Comparison of ENCODE assay signal across 19 cellular contexts in genomic region chr17:42139093-42139492, GRCh38. TPM values are rescaled to one million over a fixed set of nuclear protein-coding genes. Genes with fewer than 3 reads are reported as not detected.
DNase-seq lines count a peak whose midpoint lies in the region; ATAC-seq and TF ChIP-seq lines count a peak whose summit lies in the region.
"Had no signal": no experiment of that assay in that cellular context is flagged by ENCODE, and none has a peak within 500 bp of the region (broad histone marks: within the 10 kb centered on the region; RNA-seq: fewer than 3 reads in every experiment).

No MANE protein-coding gene starts in this region.

- H3K9me3 Mint-ChIP-seq in naive thymus-derived CD4-positive, alpha-beta T cell: no peaks in the 10 kb centered on the region
- H3K9me3 Mint-ChIP-seq: CD4-positive, alpha-beta T cell; IgD-negative memory B cell had no signal

- H3K9ac ChIP-seq in stomach smooth muscle (ENCODE audit: low read length in 2 of 2): peak overlapping the region in 1 of 2 donors; percentile 36

- DNase-seq in left ventricle myocardium inferior (no peak), left ventricle myocardium superior (no peak), body of pancreas (no peak)
- no peak for DNase-seq in naive thymus-derived CD4-positive, alpha-beta T cell
- DNase-seq: AML-193; CD4-positive, alpha-beta T cell; DMS79; H7; NCI-H1417; NCI-H2029; NCI-H510A; NCI-H82; SJCRH30 had no signal

- peaks cover 3 to 18% (median 7%) of the 10 kb centered on the region in 5 donors for H3K36me3 Mint-ChIP-seq in naive thymus-derived CD4-positive, alpha-beta T cell
- H3K36me3 Mint-ChIP-seq: IgD-negative memory B cell had no signal

- TF ChIP-seq CTCF in left ventricle myocardium inferior (IDR thresholded peaks at IDR 0.05; ENCODE audit: borderline replicate concordance): no peak
- TF ChIP-seq CTCF in body of pancreas (IDR thresholded peaks at IDR 0.05): no peak

- no peak overlapping the region for H3K4me3 ChIP-seq in left ventricle myocardium inferior
- H3K4me3 ChIP-seq in body of pancreas: no peak overlapping the region
- H3K4me3 ChIP-seq in naive thymus-derived CD4-positive, alpha-beta T cell (ENCODE audit: low read length): no peak overlapping the region
- H3K4me3 ChIP-seq in stomach smooth muscle (ENCODE audit: low read length in 2 of 2): no peak overlapping the region
- H3K4me3 ChIP-seq: SJCRH30 had no signal

- H3K27me3 ChIP-seq in left ventricle myocardium inferior (ENCODE audit: low read depth): no peaks in the 10 kb centered on the region
- no peaks in the 10 kb centered on the region for H3K27me3 ChIP-seq in body of pancreas
- no peaks in the 10 kb centered on the region for H3K27me3 ChIP-seq in naive thymus-derived CD4-positive, alpha-beta T cell (ENCODE audit: control insufficient read depth in 2 of 2, insufficient read depth in 2 of 2, low read length in 2 of 2)
- H3K27me3 ChIP-seq in stomach smooth muscle (ENCODE audit: control insufficient read depth in 1 of 2, insufficient read depth in 2 of 2, low read length in 2 of 2): no peaks in the 10 kb centered on the region
- H3K27me3 ChIP-seq: SJCRH30 had no signal

- no peak overlapping the region for H3K4me3 Mint-ChIP-seq in naive thymus-derived CD4-positive, alpha-beta T cell
- H3K4me3 Mint-ChIP-seq: CD4-positive, alpha-beta T cell; IgD-negative memory B cell had no signal

- POLR2A ChIA-PET in naive thymus-derived CD4-positive, alpha-beta T cell (lab: Charles Lee): no interaction called here

- no peak for TF ChIP-seq POLR2A in body of pancreas (IDR thresholded peaks at IDR 0.05)

- H3K36me3 ChIP-seq in left ventricle myocardium inferior (no peaks in the 10 kb centered on the region), body of pancreas (replicated peaks in 1 of 2; ENCODE audit: insufficient read depth in 1 of 2, low read depth in 2 of 2) (no peaks in the 10 kb centered on the region), stomach smooth muscle (ENCODE audit: control insufficient read depth in 2 of 2, insufficient read depth in 2 of 2, low read length in 2 of 2) (peaks cover 5 to 9% of the 10 kb centered on the region in 2 donors)
- H3K36me3 ChIP-seq in naive thymus-derived CD4-positive, alpha-beta T cell (ENCODE audit: control insufficient read depth in 2 of 3, insufficient read depth in 3 of 3, low read length in 3 of 3): peaks cover 0 to 54% (median 3%) of the 10 kb centered on the region in 3 experiments

- H3K27ac ChIP-seq in left ventricle myocardium inferior (replicated peaks) (peak overlapping the region; percentile 67), body of pancreas (peak overlapping the region; percentile 21 to 48 (median 37)), stomach smooth muscle (ENCODE audit: low read length) (peak overlapping the region; percentile 37)
- H3K27ac ChIP-seq in naive thymus-derived CD4-positive, alpha-beta T cell (ENCODE audit: low read depth, low read length): no peak overlapping the region
- H3K27ac ChIP-seq: SJCRH30 had no signal

- intact Hi-C loops in left ventricle myocardium inferior (cut with micrococcal nuclease): no loop called here
- intact Hi-C loops in left ventricle myocardium superior (cut with micrococcal nuclease): no loop called here
- intact Hi-C loops in body of pancreas (cut with DNase I): no loop called here
- intact Hi-C loops in naive thymus-derived CD4-positive, alpha-beta T cell (cut with micrococcal nuclease): no loop called here

- 39 to 83% methylated on average over 1 to 5 of the region's 6 CpGs for WGBS in body of pancreas, 2 donors

- no peak for ATAC-seq in left ventricle myocardium superior
- ATAC-seq in body of pancreas: no peak
- peak; percentile 7 for ATAC-seq in naive thymus-derived CD4-positive, alpha-beta T cell
- ATAC-seq in HG03097 (IDR thresholded peaks at IDR 0.05; ENCODE audit: low FRiP score, unreplicated experiment): no peak
- no peak for ATAC-seq in HG02970 (IDR thresholded peaks at IDR 0.05; ENCODE audit: low FRiP score, unreplicated experiment)
- no peak for ATAC-seq in GM21447 (IDR thresholded peaks at IDR 0.05; ENCODE audit: unreplicated experiment)

- peaks cover 35 to 81% (median 58%) of the 10 kb centered on the region in 7 donors for H3K4me1 Mint-ChIP-seq in naive thymus-derived CD4-positive, alpha-beta T cell

- H3K27ac Mint-ChIP-seq in naive thymus-derived CD4-positive, alpha-beta T cell: no peak overlapping the region
- H3K27ac Mint-ChIP-seq: CD4-positive, alpha-beta T cell; IgD-negative memory B cell had no signal

- H3K9me3 ChIP-seq in left ventricle myocardium inferior (replicated peaks): no peaks in the 10 kb centered on the region
- H3K9me3 ChIP-seq in body of pancreas: no peaks in the 10 kb centered on the region
- no peaks in the 10 kb centered on the region for H3K9me3 ChIP-seq in naive thymus-derived CD4-positive, alpha-beta T cell (ENCODE audit: control insufficient read depth in 2 of 3, low read length in 3 of 3)
- H3K9me3 ChIP-seq in stomach smooth muscle (ENCODE audit: control insufficient read depth in 2 of 2, low read length in 2 of 2): no peaks in the 10 kb centered on the region
- H3K9me3 ChIP-seq: SJCRH30 had no signal

- H3K27me3 Mint-ChIP-seq in naive thymus-derived CD4-positive, alpha-beta T cell: no peaks in the 10 kb centered on the region
- H3K27me3 Mint-ChIP-seq: CD4-positive, alpha-beta T cell; IgD-negative memory B cell had no signal

- H3K4me1 ChIP-seq in left ventricle myocardium inferior (peaks cover 95% of the 10 kb centered on the region), body of pancreas (peaks cover 71% of the 10 kb centered on the region), stomach smooth muscle (ENCODE audit: control insufficient read depth, insufficient read depth, low read length) (peaks cover 23% of the 10 kb centered on the region)
- peaks cover 7 to 9% of the 10 kb centered on the region in 2 donors for H3K4me1 ChIP-seq in naive thymus-derived CD4-positive, alpha-beta T cell (ENCODE audit: control insufficient read depth in 2 of 2, insufficient read depth in 2 of 2, low read length in 2 of 2)

- CTCF ChIA-PET in naive thymus-derived CD4-positive, alpha-beta T cell (lab: Charles Lee): no interaction called here

RNA-seq across cellular contexts. Expression of gene RAB5C, which starts 15.7 kb away (rescaled TPM):
- total RNA-seq in left ventricle myocardium inferior: 38.6 TPM
- 47.1 TPM for total RNA-seq in left ventricle myocardium superior
- 10 to 100 TPM; 21.1 to 37.1 TPM for total RNA-seq in body of pancreas
- total RNA-seq in naive thymus-derived CD4-positive, alpha-beta T cell: 10 to 100 TPM; 72.0 to 95.2 (median 75.4) TPM
- 10 to 100 TPM; 56.6 to 63.2 TPM for polyA plus RNA-seq in naive thymus-derived CD4-positive, alpha-beta T cell

RNA-seq across cellular contexts. Expression of gene HSPB9, which starts 16.5 kb away (rescaled TPM):
- not detected for total RNA-seq in left ventricle myocardium inferior
- total RNA-seq in left ventricle myocardium superior: 0.12 TPM
- 1 to 10 TPM in 1 of 2 donors, not detected in 1; 1.8 TPM for total RNA-seq in body of pancreas
- under 1 TPM in 2 of 5 experiments, not detected in 3; 0.12 to 0.16 TPM for total RNA-seq in naive thymus-derived CD4-positive, alpha-beta T cell
- polyA plus RNA-seq in naive thymus-derived CD4-positive, alpha-beta T cell: under 1 TPM in 1 of 2 donors, not detected in 1; 0.10 TPM
- total RNA-seq: CD4-positive, alpha-beta T cell; G401 had no signal

RNA-seq across cellular contexts. Expression of gene KAT2A, which starts 17.9 kb away (rescaled TPM):
- total RNA-seq in left ventricle myocardium inferior (25.7 TPM), left ventricle myocardium superior (26.1 TPM), body of pancreas (10 to 100 TPM; 50.6 to 58.7 TPM)
- total RNA-seq in naive thymus-derived CD4-positive, alpha-beta T cell: 10 to 100 TPM; 39.6 to 71.1 (median 49.1) TPM
- 10 to 100 TPM in 1 of 2 donors, 1 to 10 TPM in 1; 6.6 to 12.0 TPM for polyA plus RNA-seq in naive thymus-derived CD4-positive, alpha-beta T cell

RNA-seq across cellular contexts. Expression of gene DHX58, which starts 26.6 kb away (rescaled TPM):
- total RNA-seq in left ventricle myocardium inferior (3.1 TPM), left ventricle myocardium superior (3.8 TPM), body of pancreas (10 to 100 TPM in 1 of 2 donors, 1 to 10 TPM in 1; 5.7 to 19.1 TPM)
- total RNA-seq in naive thymus-derived CD4-positive, alpha-beta T cell: 10 to 100 TPM; 36.0 to 80.5 (median 53.5) TPM
- polyA plus RNA-seq in naive thymus-derived CD4-positive, alpha-beta T cell: 10 to 100 TPM; 10.1 to 24.7 TPM

RNA-seq across cellular contexts. Expression of gene ZNF385C, which starts 40.8 kb away (rescaled TPM):
- 0.49 TPM for total RNA-seq in left ventricle myocardium inferior
- total RNA-seq in left ventricle myocardium superior: 0.20 TPM
- 1 to 10 TPM in 1 of 2 donors, not detected in 1; 1.3 TPM for total RNA-seq in body of pancreas
- under 1 TPM in 4 of 5 experiments, not detected in 1; 0.15 to 0.45 (median 0.23) TPM for total RNA-seq in naive thymus-derived CD4-positive, alpha-beta T cell
- not detected for polyA plus RNA-seq in naive thymus-derived CD4-positive, alpha-beta T cell
